Comparison of ENCODE assay signal across 21 cellular contexts in the genomic region with DNA sequence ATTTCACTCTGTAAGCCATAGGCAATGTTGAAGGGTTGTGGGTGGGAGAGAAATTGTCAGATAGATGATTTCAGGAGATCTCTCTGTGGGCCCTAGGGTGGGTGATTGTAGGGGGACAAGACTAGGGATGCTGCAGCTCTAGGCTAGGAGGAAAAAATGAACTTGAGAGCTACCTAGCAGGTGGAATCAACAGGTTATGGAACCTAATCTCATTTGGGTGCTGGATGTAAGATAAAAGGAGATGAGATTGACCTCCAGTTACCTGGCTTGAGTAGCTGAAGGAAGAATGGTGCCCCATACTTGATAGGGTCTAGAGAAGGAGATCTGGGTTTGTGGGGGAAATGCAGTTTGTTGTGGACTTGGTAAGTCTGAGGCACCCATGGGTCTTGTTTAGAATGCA.
DNase-seq lines count a peak whose midpoint lies in the region; ATAC-seq, FAIRE-seq and TF ChIP-seq lines count a peak whose summit lies in the region.
"Had no signal": no experiment of that assay in that cellular context is flagged by ENCODE, and none has a peak within 500 bp of the region (broad histone marks: within the 10 kb centered on the region; RNA-seq: fewer than 3 reads in every experiment).

No MANE protein-coding gene starts in this region.

- H3K27me3 Mint-ChIP-seq in osteocyte (ENCODE audit: unreplicated experiment), result peaks cover 12% of the 10 kb centered on the region
- peaks cover 51% of the 10 kb centered on the region for H3K27me3 Mint-ChIP-seq in activated CD8-positive, alpha-beta memory T cell treated with anti-CD3 and anti-CD28 coated beads, Interleukin-2, amount 10 ng/mL, durations not matched to agents 7 days and 5 days

- peaks cover 10% of the 10 kb centered on the region for H3K4me1 Mint-ChIP-seq in osteocyte (ENCODE audit: unreplicated experiment)
- no peaks in the 10 kb centered on the region for H3K4me1 Mint-ChIP-seq in activated CD8-positive, alpha-beta memory T cell treated with anti-CD3 and anti-CD28 coated beads, Interleukin-2, amount 10 ng/mL, durations not matched to agents 7 days and 5 days

- H3K4me3 Mint-ChIP-seq in osteocyte (ENCODE audit: unreplicated experiment), result no peak overlapping the region
- H3K4me3 Mint-ChIP-seq in activated CD8-positive, alpha-beta memory T cell treated with anti-CD3 and anti-CD28 coated beads, Interleukin-2, amount 10 ng/mL, durations not matched to agents 7 days and 5 days, result no peak overlapping the region
- H3K4me3 Mint-ChIP-seq: B cell; CD4-positive, alpha-beta T cell; CD8-positive, alpha-beta T cell had no signal

- no peaks in the 10 kb centered on the region for H3K36me3 ChIP-seq in esophagus muscularis mucosa
- H3K36me3 ChIP-seq: BLaER1 treated with 17β-estradiol and CSF1 and Interleukin-3, amounts not matched to agents 10 nM and 100 nM had no signal

- TF ChIP-seq EP300 in esophagus muscularis mucosa (IDR thresholded peaks at IDR 0.05), result no peak

- H3K4me3 ChIP-seq in esophagus muscularis mucosa, result no peak overlapping the region
- H3K4me3 ChIP-seq: A549; BLaER1 treated with 17β-estradiol and CSF1 and Interleukin-3, amounts not matched to agents 10 nM and 100 nM had no signal

- ATAC-seq in activated CD8-positive, alpha-beta memory T cell treated with anti-CD3 and anti-CD28 coated beads, Interleukin-2, amount 10 ng/mL, durations not matched to agents 7 days and 5 days, result no peak
- ATAC-seq: A549; CD8-positive, alpha-beta T cell had no signal

- no peaks in the 10 kb centered on the region for H3K9me3 Mint-ChIP-seq in osteocyte (ENCODE audit: unreplicated experiment)
- no peaks in the 10 kb centered on the region for H3K9me3 Mint-ChIP-seq in activated CD8-positive, alpha-beta memory T cell treated with anti-CD3 and anti-CD28 coated beads, Interleukin-2, amount 10 ng/mL, durations not matched to agents 7 days and 5 days (ENCODE audit: low read depth)

- TF ChIP-seq CTCF in esophagus muscularis mucosa (IDR thresholded peaks at IDR 0.05) (no peak), osteocyte (IDR thresholded peaks at IDR 0.05) (no peak)

- no peak overlapping the region for H3K27ac ChIP-seq in esophagus muscularis mucosa (replicated peaks in 1 of 4)
- H3K27ac ChIP-seq: 22Rv1; A549; BLaER1 treated with 17β-estradiol and CSF1 and Interleukin-3, amounts not matched to agents 10 nM and 100 nM; C4-2B had no signal

- FAIRE-seq in GM12892 (lab: Jason Lieb, UNC), result peak; percentile 24
- FAIRE-seq: A549, D721Med, G401.6, GM12891, GM19239 had no signal

- peaks cover 0 to 9% (median 0%) of the 10 kb centered on the region in 4 donors for H3K9me3 ChIP-seq in esophagus muscularis mucosa
- H3K9me3 ChIP-seq: A549; BLaER1 treated with 17β-estradiol and CSF1 and Interleukin-3, amounts not matched to agents 10 nM and 100 nM; Caco-2 had no signal

- no peak for TF ChIP-seq POLR2A in GM12892 (IDR thresholded peaks at IDR 0.05; ENCODE audit: low read depth, low read length)
- TF ChIP-seq POLR2A in esophagus muscularis mucosa (IDR thresholded peaks at IDR 0.05; ENCODE audit: low read depth), result no peak

- no peaks in the 10 kb centered on the region for H3K36me3 Mint-ChIP-seq in osteocyte (ENCODE audit: unreplicated experiment)
- no peaks in the 10 kb centered on the region for H3K36me3 Mint-ChIP-seq in activated CD8-positive, alpha-beta memory T cell treated with anti-CD3 and anti-CD28 coated beads, Interleukin-2, amount 10 ng/mL, durations not matched to agents 7 days and 5 days
- H3K36me3 Mint-ChIP-seq: CD8-positive, alpha-beta T cell had no signal

- no peaks in the 10 kb centered on the region for H3K4me1 ChIP-seq in esophagus muscularis mucosa
- H3K4me1 ChIP-seq: A549; BLaER1 treated with 17β-estradiol and CSF1 and Interleukin-3, amounts not matched to agents 10 nM and 100 nM; Caco-2 had no signal

- no peak overlapping the region for H3K27ac Mint-ChIP-seq in osteocyte (ENCODE audit: unreplicated experiment)
- no peak overlapping the region for H3K27ac Mint-ChIP-seq in activated CD8-positive, alpha-beta memory T cell treated with anti-CD3 and anti-CD28 coated beads, Interleukin-2, amount 10 ng/mL, durations not matched to agents 7 days and 5 days
- H3K27ac Mint-ChIP-seq: B cell; CD4-positive, alpha-beta T cell; CD8-positive, alpha-beta T cell had no signal

- DNase-seq in GM12892 (ENCODE audit: insufficient read length), result no peak
- peak; percentile 17 for DNase-seq in esophagus muscularis mucosa (ENCODE audit: extremely low spot score)
- peak; percentile 8 for DNase-seq in osteocyte (ENCODE audit: extremely low spot score, unreplicated experiment)
- no peak for DNase-seq in activated CD8-positive, alpha-beta memory T cell treated with anti-CD3 and anti-CD28 coated beads, Interleukin-2, amount 10 ng/mL, durations not matched to agents 7 days and 5 days
- no peak for DNase-seq in activated gamma-delta T cell treated with Interleukin-2 at 50 U/mL for 16 hours
- DNase-seq: AML-193; Caco-2; Calu3; CD4-positive, alpha-beta T cell; CD8-positive, alpha-beta T cell; DMS79 treated with DMSO at 0.1 percent for 48 hours; GF-D8 had no signal

- intact Hi-C loops in esophagus muscularis mucosa (cut with DNase I), result no loop called here

- CTCF ChIA-PET in activated CD8-positive, alpha-beta memory T cell treated with anti-CD3 and anti-CD28 coated beads, Interleukin-2, amount 10 ng/mL, durations not matched to agents 7 days and 5 days (lab: Charles Lee), result no interaction called here

- H3K27me3 ChIP-seq in esophagus muscularis mucosa, result peaks cover 0 to 20% (median 0%) of the 10 kb centered on the region in 4 donors
- H3K27me3 ChIP-seq: BLaER1 treated with 17β-estradiol and CSF1 and Interleukin-3, amounts not matched to agents 10 nM and 100 nM had no signal

Comparison
In these comparisons a context has a peak if more than half of its experiments do, and no peak if none do; other contexts are left out.
1. DNase-seq: peak in esophagus muscularis mucosa (single experiment) and osteocyte (single experiment); none in GM12892 (single experiment), activated CD8-positive, alpha-beta memory T cell treated with anti-CD3 and anti-CD28 coated beads, Interleukin-2, amount 10 ng/mL, durations not matched to agents 7 days and 5 days (single experiment) and activated gamma-delta T cell treated with Interleukin-2 at 50 U/mL for 16 hours (single experiment).